Comparison of ENCODE assay signal across 7 cellular contexts in the genomic region with DNA sequence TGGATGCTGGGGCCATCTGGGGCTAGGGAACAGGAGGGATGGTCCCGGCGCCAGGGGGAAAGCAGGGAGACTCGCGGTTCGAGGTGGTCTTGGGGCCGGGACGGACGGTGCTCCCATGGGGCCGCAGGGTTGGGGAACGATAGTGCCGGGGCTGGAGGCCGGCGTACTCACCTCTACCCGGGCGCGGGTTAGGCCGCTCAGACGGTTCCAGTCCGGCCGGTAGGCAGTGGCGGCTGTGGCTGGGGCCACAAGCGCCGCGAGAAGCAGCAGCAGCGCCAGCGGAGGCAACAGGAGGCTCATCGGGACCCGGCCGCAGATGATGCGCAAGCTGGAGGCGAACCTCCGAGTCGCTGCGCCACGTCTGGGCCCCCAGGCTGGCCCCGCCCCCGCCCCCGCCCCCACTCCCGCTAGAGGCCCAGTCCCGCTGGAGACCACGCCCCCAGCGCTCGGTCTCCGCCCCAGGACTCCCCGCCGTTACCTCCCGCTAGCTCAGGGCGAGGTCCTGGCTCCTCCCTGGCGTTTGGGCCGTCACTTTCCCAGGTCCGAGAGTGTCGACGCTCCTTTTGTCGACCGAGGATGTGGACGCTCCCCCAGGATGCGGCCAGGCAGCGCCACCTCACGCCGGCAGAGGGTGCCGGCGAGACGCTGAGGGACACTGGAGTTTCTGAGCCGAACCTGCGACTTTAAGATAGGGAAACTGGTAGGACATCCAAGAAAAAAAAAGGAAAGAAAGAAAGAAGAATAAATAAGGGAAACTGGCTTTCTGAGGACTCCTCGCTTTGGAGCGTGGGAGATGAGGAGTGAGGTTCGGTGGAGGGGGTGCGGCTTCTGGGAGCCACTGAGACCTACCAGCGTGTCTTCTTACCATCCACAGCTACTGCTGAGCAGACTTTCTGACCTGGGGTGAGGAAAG. TPM values are rescaled to one million over a fixed set of nuclear protein-coding genes. Genes with fewer than 3 reads are reported as not detected.
A peak's percentile ranks its signal among the peaks of the same experiment; 100 is the strongest.
DNase-seq lines count a peak whose midpoint lies in the region; ATAC-seq and TF ChIP-seq lines count a peak whose summit lies in the region.

A gene with protein sequence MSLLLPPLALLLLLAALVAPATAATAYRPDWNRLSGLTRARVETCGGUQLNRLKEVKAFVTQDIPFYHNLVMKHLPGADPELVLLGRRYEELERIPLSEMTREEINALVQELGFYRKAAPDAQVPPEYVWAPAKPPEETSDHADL (minus strand): TSS at position 363 of the 913 bp plus-strand sequence. CDS start 63 bp downstream, at position 300.

- peak; percentile 88 for ATAC-seq in HG02884 (IDR thresholded peaks at IDR 0.05; ENCODE audit: unreplicated experiment)

- peak; percentile 94 for TF ChIP-seq CTCF in VCaP (conservative IDR thresholded peaks at IDR 0.05)
- TF ChIP-seq CTCF in breast epithelium (IDR thresholded peaks at IDR 0.05), result peak; percentile 95 to 99 (median 96)

- H3K27me3 ChIP-seq in breast epithelium, result no peaks in the 10 kb centered on the region

- peak; percentile 77 for DNase-seq in NCI-H2029 treated with DMSO at 0.1 percent for 48 hours (lab: John Stamatoyannopoulos, UW)
- peak; percentile 98 for DNase-seq in breast epithelium (ENCODE audit: low spot score in 2 of 2)
- DNase-seq in iPS-NIHi11 (ENCODE audit: low spot score), result peak; percentile 94

- H3K9me3 ChIP-seq in breast epithelium, result no peaks in the 10 kb centered on the region

- H3K4me3 ChIP-seq in breast epithelium (peak within 1 kb of the TSS; percentile 93 to 98 (median 94)), skin epidermis (peak within 1 kb of the TSS; percentile 41 to 83 (median 59))

- H3K4me1 ChIP-seq in breast epithelium, result peaks cover 0 to 7% of the 10 kb centered on the region in 2 donors

- intact Hi-C loops in breast epithelium (cut with DNase I; ENCODE audit: low total_unique reads), result no loop called here

- TF ChIP-seq POLR2A in GM15510 (IDR thresholded peaks at IDR 0.05; ENCODE audit: borderline replicate concordance, extremely low read depth, insufficient read length) (peak; percentile 37), breast epithelium (IDR thresholded peaks at IDR 0.05) (peak; percentile 86)

- H3K27ac ChIP-seq in VCaP (peak within 1 kb of the TSS; percentile 61; the same call in 1 of the 2 replicates), breast epithelium (peak within 1 kb of the TSS; percentile 98), skin epidermis (peak within 1 kb of the TSS; percentile 76 to 97 (median 87))

- H3K36me3 ChIP-seq in breast epithelium, result no peaks in the 10 kb centered on the region

RNA-seq across cellular contexts. Expression of the gene that starts here (rescaled TPM):
- 100 to 1,000 TPM; 297 to 485 (median 411) TPM for total RNA-seq in breast epithelium

Comparison
In these comparisons a context has a peak if more than half of its experiments do, and no peak if none do; other contexts are left out.
1. Peak in every context shown above with its lines: DNase-seq, ATAC-seq, H3K4me3 ChIP-seq and H3K27ac ChIP-seq.